ENCODE assay signal across 9 cellular contexts in genomic region chr9:127905788-127906191, GRCh38. TPM values are rescaled to one million over a fixed set of nuclear protein-coding genes. Genes with fewer than 3 reads are reported as not detected.
DNase-seq lines count a peak whose midpoint lies in the region; ATAC-seq, FAIRE-seq and TF ChIP-seq lines count a peak whose summit lies in the region.
"Had no signal": no experiment of that assay in that cellular context is flagged by ENCODE, and none has a peak within 500 bp of the region (broad histone marks: within the 10 kb centered on the region; RNA-seq: fewer than 3 reads in every experiment).

No MANE protein-coding gene starts in this region.

- no peaks in the 10 kb centered on the region for H3K9me3 Mint-ChIP-seq in MCF 10A (ENCODE audit: unreplicated experiment)
- H3K9me3 Mint-ChIP-seq in activated naive CD4-positive, alpha-beta T cell treated with anti-CD3 and anti-CD28 coated beads, Interleukin-2, amount 10 ng/mL, durations not matched to agents 7 days and 5 days, result no peaks in the 10 kb centered on the region

- no peak for FAIRE-seq in D721Med (lab: Jason Lieb, UNC)

- H3K27me3 ChIP-seq in breast epithelium (no peaks in the 10 kb centered on the region), upper lobe of left lung (no peaks in the 10 kb centered on the region)

- H3K4me3 Mint-ChIP-seq in MCF 10A (ENCODE audit: unreplicated experiment), result no peak overlapping the region
- H3K4me3 Mint-ChIP-seq in activated naive CD4-positive, alpha-beta T cell treated with anti-CD3 and anti-CD28 coated beads, Interleukin-2, amount 10 ng/mL, durations not matched to agents 7 days and 5 days, result peak overlapping the region; percentile 92

- TF ChIP-seq POLR2A in breast epithelium (IDR thresholded peaks at IDR 0.05) (no peak), upper lobe of left lung (IDR thresholded peaks at IDR 0.05) (peak in 1 of 4 donors; percentile 1), GM18505 (IDR thresholded peaks at IDR 0.05; ENCODE audit: borderline replicate concordance, extremely low read depth, insufficient read depth, insufficient read length) (no peak)

- POLR2A ChIA-PET in MCF 10A (lab: Yijun Ruan, JAX), result no interaction called here

- H3K4me1 ChIP-seq in breast epithelium (peaks cover 17 to 30% of the 10 kb centered on the region in 2 donors), upper lobe of left lung (peaks cover 71 to 77% (median 74%) of the 10 kb centered on the region in 4 donors)

- 49 to 60% methylated on average over 12 of the region's 12 CpGs for WGBS in upper lobe of left lung, 2 donors

- no peak for DNase-seq in breast epithelium (ENCODE audit: low spot score in 2 of 2)
- no peak for DNase-seq in MCF 10A (ENCODE audit: unreplicated experiment)
- DNase-seq in activated naive CD4-positive, alpha-beta T cell treated with anti-CD3 and anti-CD28 coated beads, Interleukin-2, amount 10 ng/mL, durations not matched to agents 7 days and 5 days, result peak; percentile 81
- DNase-seq in midbrain (lab: John Stamatoyannopoulos, UW), result peak; percentile 68
- peak in 1 of 2 donors; percentile 68 for DNase-seq in upper lobe of left lung
- DNase-seq in D721Med (ENCODE audit: insufficient read length, low spot score), result no peak

- no peak for TF ChIP-seq CTCF in breast epithelium (IDR thresholded peaks at IDR 0.05)
- TF ChIP-seq CTCF in MCF 10A (IDR thresholded peaks at IDR 0.05; ENCODE audit: unreplicated experiment), result no peak
- no peak for TF ChIP-seq CTCF in upper lobe of left lung (IDR thresholded peaks at IDR 0.05)
- TF ChIP-seq CTCF in D721Med (IDR thresholded peaks at IDR 0.05; ENCODE audit: insufficient read depth, missing control alignments), result no peak

- ATAC-seq in upper lobe of left lung (ENCODE audit: low FRiP score in 2 of 2), result no peak
- no peak for ATAC-seq in GM18519 (IDR thresholded peaks at IDR 0.05; ENCODE audit: low FRiP score, unreplicated experiment)
- no peak for ATAC-seq in GM18505 (IDR thresholded peaks at IDR 0.05; ENCODE audit: unreplicated experiment)

- no peaks in the 10 kb centered on the region for H3K27me3 Mint-ChIP-seq in MCF 10A (ENCODE audit: insufficient read depth, unreplicated experiment)
- H3K27me3 Mint-ChIP-seq in activated naive CD4-positive, alpha-beta T cell treated with anti-CD3 and anti-CD28 coated beads, Interleukin-2, amount 10 ng/mL, durations not matched to agents 7 days and 5 days, result no peaks in the 10 kb centered on the region

- H3K4me1 Mint-ChIP-seq in MCF 10A (ENCODE audit: insufficient read depth, unreplicated experiment), result peaks cover 9% of the 10 kb centered on the region
- peaks cover 54% of the 10 kb centered on the region for H3K4me1 Mint-ChIP-seq in activated naive CD4-positive, alpha-beta T cell treated with anti-CD3 and anti-CD28 coated beads, Interleukin-2, amount 10 ng/mL, durations not matched to agents 7 days and 5 days

- no peaks in the 10 kb centered on the region for H3K9me3 ChIP-seq in breast epithelium
- H3K9me3 ChIP-seq in upper lobe of left lung, result no peaks in the 10 kb centered on the region

- no TSS peak for BruUV-seq in MCF 10A (replicated peaks; lab: Mats Ljungman, UMichigan)

- intact Hi-C loops in breast epithelium (cut with DNase I; ENCODE audit: low total_unique reads) (no loop called here), MCF 10A (cut with micrococcal nuclease) (no loop called here)

- H3K36me3 Mint-ChIP-seq in MCF 10A (ENCODE audit: insufficient read depth, unreplicated experiment), result peaks cover 14% of the 10 kb centered on the region
- peaks cover 27% of the 10 kb centered on the region for H3K36me3 Mint-ChIP-seq in activated naive CD4-positive, alpha-beta T cell treated with anti-CD3 and anti-CD28 coated beads, Interleukin-2, amount 10 ng/mL, durations not matched to agents 7 days and 5 days

- H3K36me3 ChIP-seq in breast epithelium, result no peaks in the 10 kb centered on the region
- peaks cover 0 to 23% (median 14%) of the 10 kb centered on the region in 4 donors for H3K36me3 ChIP-seq in upper lobe of left lung

- H3K27ac Mint-ChIP-seq in MCF 10A (ENCODE audit: low read depth, unreplicated experiment), result no peak overlapping the region
- peak overlapping the region; percentile 99 for H3K27ac Mint-ChIP-seq in activated naive CD4-positive, alpha-beta T cell treated with anti-CD3 and anti-CD28 coated beads, Interleukin-2, amount 10 ng/mL, durations not matched to agents 7 days and 5 days

- H3K27ac ChIP-seq in breast epithelium (peak overlapping the region; percentile 90 to 93), upper lobe of left lung (peak overlapping the region; percentile 86 to 94 (median 88))
- H3K27ac ChIP-seq: 22Rv1 had no signal

- TF ChIP-seq EP300 in upper lobe of left lung (IDR thresholded peaks at IDR 0.05), result no peak

- CTCF ChIA-PET in MCF 10A (lab: Yijun Ruan, JAX), result no interaction called here
- CTCF ChIA-PET in activated naive CD4-positive, alpha-beta T cell treated with anti-CD3 and anti-CD28 coated beads, Interleukin-2, amount 10 ng/mL, durations not matched to agents 7 days and 5 days (lab: Charles Lee), result interaction anchor here (0.5 to 4.3 kb wide), 5 partner anchors 11 to 320 kb away, joined by 3 to 21 read pairs (median 4); partner anchors contain the start of genes CDK9, ST6GALNAC4 and TOR2A

- H3K4me3 ChIP-seq in breast epithelium, result peak overlapping the region in 1 of 3 donors; percentile 5
- H3K4me3 ChIP-seq in upper lobe of left lung, result peak overlapping the region in 2 of 4 donors; percentile 23 to 31

RNA-seq across cellular contexts. Expression of gene ST6GALNAC6, which starts 6.4 kb away (rescaled TPM):
- 100 to 1,000 TPM in 2 of 3 donors, 10 to 100 TPM in 1; 61.5 to 175 (median 103) TPM for total RNA-seq in breast epithelium
- total RNA-seq in MCF 10A (2022), result 16.5 and 17.6 TPM in 2 replicates
- total RNA-seq in upper lobe of left lung, result 100 to 1,000 TPM in 1 of 6 donors, 10 to 100 TPM in 5; 67.3 to 117 (median 85.2) TPM

RNA-seq across cellular contexts. Expression of gene ST6GALNAC4, which starts 11.1 kb away (rescaled TPM):
- total RNA-seq in breast epithelium (10 to 100 TPM; 17.6 to 44.6 (median 24.0) TPM), MCF 10A (2022) (36.3 and 39.5 TPM in 2 replicates), upper lobe of left lung (100 to 1,000 TPM in 1 of 6 donors, 10 to 100 TPM in 5; 41.3 to 105 (median 56.2) TPM)

RNA-seq across cellular contexts. Expression of gene PIP5KL1, which starts 24.8 kb away (rescaled TPM):
- total RNA-seq in breast epithelium (10 to 100 TPM in 1 of 3 donors, 1 to 10 TPM in 2; 2.2 to 10.1 (median 5.2) TPM), MCF 10A (2022) (4.0 and 5.7 TPM in 2 replicates), upper lobe of left lung (10 to 100 TPM in 3 of 6 donors, 1 to 10 TPM in 3; 4.1 to 38.8 (median 10.0) TPM)

RNA-seq across cellular contexts. Expression of gene AK1, which starts 28.3 kb away (rescaled TPM):
- total RNA-seq in breast epithelium, result 10 to 100 TPM; 23.5 to 30.2 (median 23.6) TPM
- total RNA-seq in MCF 10A (2022), result 75.9 and 94.3 TPM in 2 replicates
- 100 to 1,000 TPM; 106 to 239 (median 161) TPM for total RNA-seq in upper lobe of left lung

RNA-seq across cellular contexts. Expression of gene DPM2, which starts 31.9 kb away (rescaled TPM):
- total RNA-seq in breast epithelium (10 to 100 TPM; 10.6 to 17.4 (median 17.1) TPM), MCF 10A (2022) (41.5 and 41.8 TPM in 2 replicates), upper lobe of left lung (10 to 100 TPM; 20.1 to 40.7 (median 25.6) TPM)

Comparison
In these comparisons a context has a peak if more than half of its experiments do, and no peak if none do; other contexts are left out.
1. DNase-seq: peak in activated naive CD4-positive, alpha-beta T cell treated with anti-CD3 and anti-CD28 coated beads, Interleukin-2, amount 10 ng/mL, durations not matched to agents 7 days and 5 days (single experiment) and midbrain (single experiment); none in breast epithelium (0 of 2), MCF 10A (single experiment) and D721Med (single experiment).